In genomic region chr5:176630681-176631222, GRCh38 we compare ENCODE assay signal across 9 cellular contexts. TPM values are rescaled to one million over a fixed set of nuclear protein-coding genes. Genes with fewer than 3 reads are reported as not detected.
DNase-seq lines count a peak whose midpoint lies in the region; ATAC-seq, FAIRE-seq and TF ChIP-seq lines count a peak whose summit lies in the region.
"Had no signal": no experiment of that assay in that cellular context is flagged by ENCODE, and none has a peak within 500 bp of the region (broad histone marks: within the 10 kb centered on the region; RNA-seq: fewer than 3 reads in every experiment).

No MANE protein-coding gene starts in this region.

- FAIRE-seq in HTR-8/SVneo (lab: Jason Lieb, UNC) = peak; percentile 70
- FAIRE-seq in bronchial epithelial cell (lab: Jason Lieb, UNC) = peak; percentile 66
- no peak for FAIRE-seq in D721Med (lab: Jason Lieb, UNC)

- peak overlapping the region; percentile 19 for H3K4me3 Mint-ChIP-seq in natural killer cell treated with Interleukin-12 subunit alpha and Interleukin-12 subunit beta and Interleukin-15 and Interleukin-18, amount 100 ng/mL, for 72 hours

- peak overlapping the region; percentile 30 for H3K4me3 ChIP-seq in AG10803 (ENCODE audit: low read length)
- H3K4me3 ChIP-seq in bronchial epithelial cell (ENCODE audit: low read depth, low read length) = peak overlapping the region; percentile 19
- peak overlapping the region in 1 of 2 donors; percentile 47 for H3K4me3 ChIP-seq in gastroesophageal sphincter
- H3K4me3 ChIP-seq: SJCRH30 had no signal

- H3K27ac Mint-ChIP-seq in natural killer cell treated with Interleukin-12 subunit alpha and Interleukin-12 subunit beta and Interleukin-15 and Interleukin-18, amount 100 ng/mL, for 72 hours = no peak overlapping the region

- H3K27me3 Mint-ChIP-seq in natural killer cell treated with Interleukin-12 subunit alpha and Interleukin-12 subunit beta and Interleukin-15 and Interleukin-18, amount 100 ng/mL, for 72 hours = peaks cover 49 to 72% of the 10 kb centered on the region in 2 donors

- peaks cover 5% of the 10 kb centered on the region for H3K9me3 Mint-ChIP-seq in natural killer cell treated with Interleukin-12 subunit alpha and Interleukin-12 subunit beta and Interleukin-15 and Interleukin-18, amount 100 ng/mL, for 72 hours

- H3K9me3 ChIP-seq in gastroesophageal sphincter = no peaks in the 10 kb centered on the region
- H3K9me3 ChIP-seq: SJCRH30 had no signal

- no peak for TF ChIP-seq CTCF in AG10803 (conservative IDR thresholded peaks at IDR 0.05; ENCODE audit: low read length)
- no peak for TF ChIP-seq CTCF in bronchial epithelial cell (IDR thresholded peaks at IDR 0.05; ENCODE audit: insufficient read depth, low read length, severe bottlenecking)
- no peak for TF ChIP-seq CTCF in D721Med (IDR thresholded peaks at IDR 0.05; ENCODE audit: insufficient read depth, missing control alignments)
- TF ChIP-seq CTCF in gastroesophageal sphincter (IDR thresholded peaks at IDR 0.05) = no peak

- H3K4me1 Mint-ChIP-seq in natural killer cell treated with Interleukin-12 subunit alpha and Interleukin-12 subunit beta and Interleukin-15 and Interleukin-18, amount 100 ng/mL, for 72 hours (ENCODE audit: low read depth in 2 of 2) = peaks cover 9 to 17% of the 10 kb centered on the region in 2 donors

- H3K27me3 ChIP-seq in bronchial epithelial cell (ENCODE audit: control insufficient read depth, insufficient read depth, low read length) = peaks cover 17% of the 10 kb centered on the region
- peaks cover 95% of the 10 kb centered on the region for H3K27me3 ChIP-seq in gastroesophageal sphincter

- H3K36me3 ChIP-seq in bronchial epithelial cell (ENCODE audit: control insufficient read depth, insufficient read depth, low read length) = no peaks in the 10 kb centered on the region
- H3K36me3 ChIP-seq in gastroesophageal sphincter = no peaks in the 10 kb centered on the region
- H3K36me3 ChIP-seq: SJCRH30 had no signal

- H3K36me3 Mint-ChIP-seq in natural killer cell treated with Interleukin-12 subunit alpha and Interleukin-12 subunit beta and Interleukin-15 and Interleukin-18, amount 100 ng/mL, for 72 hours = no peaks in the 10 kb centered on the region

- WGBS in gastroesophageal sphincter (ENCODE audit: low coverage in 1 of 2), 2 donors = 8% methylated on average over 18 of the region's 20 CpGs; no CpG with 5 or more reads in 1 of the 2 donors

- DNase-seq in AG10803 (ENCODE audit: low read depth) (no peak), HTR-8/SVneo (ENCODE audit: insufficient read length, low spot score) (no peak), bronchial epithelial cell (ENCODE audit: low read depth) (no peak), D721Med (ENCODE audit: insufficient read length, low spot score) (no peak), HCEC 1CT (no peak), NCI-H2227 treated with DMSO at 0.1 percent for 48 hours (lab: John Stamatoyannopoulos, UW) (no peak)
- no peak for DNase-seq in natural killer cell treated with Interleukin-12 subunit alpha and Interleukin-12 subunit beta and Interleukin-15 and Interleukin-18, amount 100 ng/mL, for 72 hours (ENCODE audit: low spot score)
- DNase-seq: SJCRH30 had no signal

- TF ChIP-seq EP300 in gastroesophageal sphincter (IDR thresholded peaks at IDR 0.05) = no peak

- peaks cover 0 to 19% (median 12%) of the 10 kb centered on the region in 3 donors for H3K4me1 ChIP-seq in gastroesophageal sphincter
- H3K4me1 ChIP-seq: SJCRH30 had no signal

- ATAC-seq in natural killer cell treated with Interleukin-12 subunit alpha and Interleukin-12 subunit beta and Interleukin-15 and Interleukin-18, amount 100 ng/mL, for 72 hours = no peak
- no peak for ATAC-seq in gastroesophageal sphincter

- no peak for TF ChIP-seq POLR2A in gastroesophageal sphincter (IDR thresholded peaks at IDR 0.05)

- no peak overlapping the region for H3K27ac ChIP-seq in gastroesophageal sphincter
- H3K27ac ChIP-seq: SJCRH30 had no signal

RNA-seq across cellular contexts. Expression of gene EIF4E1B, which starts 0.3 kb away (rescaled TPM):
- total RNA-seq in bronchial epithelial cell (not detected in 2 replicates), gastroesophageal sphincter (not detected)
- not detected for total RNA-seq in natural killer cell treated with Interleukin-12 subunit alpha and Interleukin-12 subunit beta and Interleukin-15 and Interleukin-18, amount 100 ng/mL, for 72 hours
- total RNA-seq: SJCRH30 had no signal

RNA-seq across cellular contexts. Expression of gene SNCB, which starts 0.4 kb away (rescaled TPM):
- not detected in 2 replicates for total RNA-seq in bronchial epithelial cell
- total RNA-seq in natural killer cell treated with Interleukin-12 subunit alpha and Interleukin-12 subunit beta and Interleukin-15 and Interleukin-18, amount 100 ng/mL, for 72 hours = not detected
- not detected for total RNA-seq in gastroesophageal sphincter
- total RNA-seq: SJCRH30 had no signal

RNA-seq across cellular contexts. Expression of gene TSPAN17, which starts 16.5 kb away (rescaled TPM):
- total RNA-seq in bronchial epithelial cell = 46.3 and 55.9 TPM in 2 replicates
- total RNA-seq in natural killer cell treated with Interleukin-12 subunit alpha and Interleukin-12 subunit beta and Interleukin-15 and Interleukin-18, amount 100 ng/mL, for 72 hours = 10 to 100 TPM; 48.9 to 67.6 TPM
- 10 to 100 TPM; 11.0 to 20.2 (median 15.4) TPM for total RNA-seq in gastroesophageal sphincter

RNA-seq across cellular contexts. Expression of gene GPRIN1, which starts 20.8 kb away (rescaled TPM):
- total RNA-seq in bronchial epithelial cell = 1.6 and 2.8 TPM in 2 replicates
- 1 to 10 TPM; 2.7 to 5.9 TPM for total RNA-seq in natural killer cell treated with Interleukin-12 subunit alpha and Interleukin-12 subunit beta and Interleukin-15 and Interleukin-18, amount 100 ng/mL, for 72 hours
- 1 to 10 TPM in 1 of 4 donors, under 1 TPM in 3; 0.16 to 1.1 (median 0.63) TPM for total RNA-seq in gastroesophageal sphincter
